In the genomic region with DNA sequence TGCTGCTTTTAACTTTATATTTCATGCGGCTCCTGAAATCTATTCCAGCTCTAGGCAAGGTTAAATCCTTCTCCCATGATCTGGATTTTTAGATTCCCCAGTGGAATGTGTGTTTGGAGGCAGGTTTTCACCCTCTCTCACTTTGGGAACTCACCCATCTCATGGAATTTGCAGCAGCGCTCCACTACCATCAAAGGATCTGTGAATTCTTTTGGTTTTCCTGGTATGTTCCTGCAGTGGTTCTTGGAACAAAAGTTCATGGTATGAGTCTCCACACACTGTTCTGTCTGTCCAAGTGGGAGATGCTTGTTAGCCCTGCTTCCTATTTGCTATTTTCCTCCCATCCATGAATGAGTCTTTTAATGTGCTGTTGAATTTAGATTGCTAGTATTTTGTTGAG, we compare ENCODE assay signal across 23 cellular contexts.
"Had no signal": no experiment of that assay in that cellular context is flagged by ENCODE, and none has a peak within 500 bp of the region (broad histone marks: within the 10 kb centered on the region; RNA-seq: fewer than 3 reads in every experiment).

No MANE protein-coding gene starts in this region.

- H3K4me3 Mint-ChIP-seq: activated CD8-positive, alpha-beta T cell treated with anti-CD3 and anti-CD28 coated beads, Interleukin-2, amount 10 ng/mL, durations not matched to agents 7 days and 5 days; activated naive CD8-positive, alpha-beta T cell treated with anti-CD3 and anti-CD28 coated beads, Interleukin-2, amount 50 U/mL, for 24 hours; activated T-helper 1 cell treated with anti-CD3 and anti-CD28 coated beads, Interleukin-12 subunit alpha, Interleukin-12 subunit beta, Interleukin-2, Interleukin-4 antibody, amounts not matched to agents 30 ng/mL and 10 ng/mL and 1 ng/mL, durations not matched to agents 14 hours and 24 hours and 36 hours; endodermal cell; natural killer cell treated with Interleukin-12 subunit alpha and Interleukin-12 subunit beta and Interleukin-15 and Interleukin-18, amount 100 ng/mL, for 72 hours; stimulated activated memory B cell treated with anti-CD40 and anti-IgM and Interleukin-4, amounts not matched to agents 10 μg/mL and 1 μg/mL and 100 μg/mL, for 72 hours had no signal

- H3K27me3 Mint-ChIP-seq: activated naive CD8-positive, alpha-beta T cell treated with anti-CD3 and anti-CD28 coated beads, Interleukin-2, amount 50 U/mL, for 24 hours; natural killer cell treated with Interleukin-12 subunit alpha and Interleukin-12 subunit beta and Interleukin-15 and Interleukin-18, amount 100 ng/mL, for 72 hours; stimulated activated memory B cell treated with anti-CD40 and anti-IgM and Interleukin-4, amounts not matched to agents 10 μg/mL and 1 μg/mL and 100 μg/mL, for 72 hours had no signal

- H3K4me1 Mint-ChIP-seq: activated naive CD8-positive, alpha-beta T cell treated with anti-CD3 and anti-CD28 coated beads, Interleukin-2, amount 50 U/mL, for 24 hours had no signal

- H3K27ac Mint-ChIP-seq: activated CD8-positive, alpha-beta T cell treated with anti-CD3 and anti-CD28 coated beads, Interleukin-2, amount 10 ng/mL, durations not matched to agents 7 days and 5 days; activated naive CD8-positive, alpha-beta T cell treated with anti-CD3 and anti-CD28 coated beads, Interleukin-2, amount 50 U/mL, for 24 hours; activated T-helper 1 cell treated with anti-CD3 and anti-CD28 coated beads, Interleukin-12 subunit alpha, Interleukin-12 subunit beta, Interleukin-2, Interleukin-4 antibody, amounts not matched to agents 30 ng/mL and 10 ng/mL and 1 ng/mL, durations not matched to agents 14 hours and 24 hours and 36 hours; endodermal cell; natural killer cell treated with Interleukin-12 subunit alpha and Interleukin-12 subunit beta and Interleukin-15 and Interleukin-18, amount 100 ng/mL, for 72 hours; stimulated activated memory B cell treated with anti-CD40 and anti-IgM and Interleukin-4, amounts not matched to agents 10 μg/mL and 1 μg/mL and 100 μg/mL, for 72 hours had no signal

- ATAC-seq: activated CD8-positive, alpha-beta T cell treated with anti-CD3 and anti-CD28 coated beads, Interleukin-2, amount 10 ng/mL, durations not matched to agents 7 days and 5 days; activated naive CD8-positive, alpha-beta T cell treated with anti-CD3 and anti-CD28 coated beads, Interleukin-2, amount 50 U/mL, for 24 hours; gastrocnemius medialis; left ventricle myocardium superior; natural killer cell treated with Interleukin-12 subunit alpha and Interleukin-12 subunit beta and Interleukin-15 and Interleukin-18, amount 100 ng/mL, for 72 hours; pancreas; psoas muscle; right cardiac atrium; stimulated activated memory B cell treated with anti-CD40 and anti-IgM and Interleukin-4, amounts not matched to agents 10 μg/mL and 1 μg/mL and 100 μg/mL, for 72 hours had no signal

- DNase-seq: activated CD4-positive, alpha-beta T cell treated with anti-CD3 and anti-CD28 coated beads for 1 hour; activated CD4-positive, alpha-beta T cell treated with anti-CD3 and anti-CD28 coated beads, Interleukin-2, amount 50 U/mL, for 1 hour; activated CD8-positive, alpha-beta T cell treated with anti-CD3 and anti-CD28 coated beads, Interleukin-2, amount 10 ng/mL, durations not matched to agents 7 days and 5 days; activated gamma-delta T cell; activated naive CD4-positive, alpha-beta T cell treated with anti-CD3 and anti-CD28 coated beads, Interleukin-2, amount 50 U/mL, for 16 hours; activated naive CD8-positive, alpha-beta T cell treated with anti-CD3 and anti-CD28 coated beads, Interleukin-2, amount 50 U/mL, for 24 hours; anterior cingulate cortex; cortex of kidney; endodermal cell; gastrocnemius medialis; hippocampal formation; left ventricle myocardium superior; mammary epithelial cell; psoas muscle; right cardiac atrium; stimulated activated CD4-positive, alpha-beta T cell treated with anti-CD3 and anti-CD28 coated beads, Interleukin-2, amount 100 ng/mL, for 24 hours; T-helper 1 cell; transverse colon; WERI-Rb-1 had no signal
